21 cellular contexts compared by ENCODE assay signal in genomic region chr2:85905891-85906290, GRCh38. TPM values are rescaled to one million over a fixed set of nuclear protein-coding genes. Genes with fewer than 3 reads are reported as not detected.
A peak's percentile ranks its signal among the peaks of the same experiment; 100 is the strongest.
DNase-seq lines count a peak whose midpoint lies in the region; ATAC-seq, FAIRE-seq and TF ChIP-seq lines count a peak whose summit lies in the region.
"Had no signal": no experiment of that assay in that cellular context is flagged by ENCODE, and none has a peak within 500 bp of the region (broad histone marks: within the 10 kb centered on the region; RNA-seq: fewer than 3 reads in every experiment).

No MANE protein-coding gene starts in this region.

- intact Hi-C loops in K562 (cut with micrococcal nuclease): no loop called here
- intact Hi-C loops in esophagus squamous epithelium (cut with DNase I): no loop called here
- intact Hi-C loops in thyroid gland (cut with DNase I): loop anchor here (10.0 kb wide), 1 partner anchor 89 kb away; no protein-coding TSS in a partner anchor

- CTCF ChIA-PET in K562 (lab: Yijun Ruan, JAX; ENCODE audit: low intra/inter-chr PET ratio): no interaction called here

- H3K79me2 ChIP-seq in K562 (ENCODE audit: control insufficient read depth, insufficient read depth, low read length): no peaks in the 10 kb centered on the region

- TF ChIP-seq CTCF in K562 (IDR thresholded peaks at IDR 0.05 in 2 of 3, conservative IDR thresholded peaks at IDR 0.05 in 1 of 3; ENCODE audit: insufficient read depth in 2 of 3, low read depth in 1 of 3, low read length in 3 of 3) (no peak), esophagus squamous epithelium (IDR thresholded peaks at IDR 0.05) (no peak), nephron (IDR thresholded peaks at IDR 0.05; ENCODE audit: unreplicated experiment in 3 of 3) (no peak), thyroid gland (IDR thresholded peaks at IDR 0.05) (no peak)

- H3K9ac ChIP-seq in K562 (ENCODE audit: insufficient read depth in 1 of 2, low read depth in 2 of 2, low read length in 2 of 2): no peak overlapping the region

- no peak overlapping the region for H3K4me3 Mint-ChIP-seq in nephron
- H3K4me3 Mint-ChIP-seq: activated T-cell treated with anti-CD3 and anti-CD28 coated beads, Interleukin-2, amount 50 U/mL, for 4 hours; natural killer cell; T-cell had no signal

- no peak for TF ChIP-seq RAD21 in K562 (CRISPR knock-in tag; conservative IDR thresholded peaks at IDR 0.05 in 1 of 2, IDR thresholded peaks at IDR 0.05 in 1 of 2)

- H3K27ac ChIP-seq in K562 (ENCODE audit: extremely low read depth, low read depth, low read length) (no peak overlapping the region), esophagus squamous epithelium (peak overlapping the region; percentile 4 to 71 (median 43)), thyroid gland (peak overlapping the region; percentile 92 to 96 (median 94))

- H3K27me3 ChIP-seq in K562 (ENCODE audit: control insufficient read depth in 2 of 2, insufficient read depth in 2 of 2, low read length in 2 of 2) (no peaks in the 10 kb centered on the region), esophagus squamous epithelium (peaks cover 0 to 26% (median 0%) of the 10 kb centered on the region in 4 donors), thyroid gland (no peaks in the 10 kb centered on the region)

- H3K36me3 Mint-ChIP-seq in nephron (ENCODE audit: low read depth): no peaks in the 10 kb centered on the region
- H3K36me3 Mint-ChIP-seq: natural killer cell, T-cell had no signal

- WGBS in K562 (ENCODE audit: insufficient coverage, low coverage, missing lambda C conversion rate): 21% methylated on average over 1 of the region's 1 CpG
- 85 to 100% methylated on average over 1 of the region's 1 CpG for WGBS in esophagus squamous epithelium, 2 donors
- WGBS in thyroid gland, 2 donors: 77 to 92% methylated on average over 1 of the region's 1 CpG

- no peak for FAIRE-seq in K562 (lab: Jason Lieb, UNC)
- FAIRE-seq: keratinocyte had no signal

- TF ChIP-seq POLR2A in K562 (conservative IDR thresholded peaks at IDR 0.05): no peak
- no peak for TF ChIP-seq POLR2A in esophagus squamous epithelium (IDR thresholded peaks at IDR 0.05)
- TF ChIP-seq POLR2A in thyroid gland (IDR thresholded peaks at IDR 0.05): no peak

- ATAC-seq in K562: no peak
- ATAC-seq in GM19023 (IDR thresholded peaks at IDR 0.05; ENCODE audit: unreplicated experiment): no peak
- no peak for ATAC-seq in HG03378 (IDR thresholded peaks at IDR 0.05; ENCODE audit: unreplicated experiment)
- ATAC-seq: activated T-cell treated with anti-CD3 and anti-CD28 coated beads, Interleukin-2, amount 50 U/mL, for 4 hours; natural killer cell; T-cell had no signal

- no peaks in the 10 kb centered on the region for H3K27me3 Mint-ChIP-seq in nephron (ENCODE audit: low read depth)
- H3K27me3 Mint-ChIP-seq: T-cell had no signal

- peak overlapping the region in 2 of 3 experiments; percentile 35 to 54 for H3K27ac Mint-ChIP-seq in nephron
- H3K27ac Mint-ChIP-seq: natural killer cell, T-cell had no signal

- H3K36me3 ChIP-seq in K562 (ENCODE audit: control insufficient read depth, insufficient read depth, low read length) (no peaks in the 10 kb centered on the region), esophagus squamous epithelium (no peaks in the 10 kb centered on the region), thyroid gland (no peaks in the 10 kb centered on the region)
- H3K36me3 ChIP-seq: prostate gland had no signal

- H3K4me1 Mint-ChIP-seq in nephron: peaks cover 27% of the 10 kb centered on the region

- POLR2A ChIA-PET in K562 (lab: Yijun Ruan, JAX): no interaction called here

- no peaks in the 10 kb centered on the region for H3K9me1 ChIP-seq in K562 (ENCODE audit: control insufficient read depth, insufficient read depth, low read length)

- BruUV-seq in K562 (replicated peaks; lab: Mats Ljungman, UMichigan): no TSS peak

- DNase-seq in K562 (ENCODE audit: extremely low read depth in 1 of 4, low spot score in 3 of 4): no peak
- no peak for DNase-seq in esophagus squamous epithelium (lab: John Stamatoyannopoulos, UW)
- no peak for DNase-seq in thyroid gland
- no peak for DNase-seq in DMS79 treated with DMSO at 0.1 percent for 48 hours (lab: John Stamatoyannopoulos, UW)
- DNase-seq in RKO (ENCODE audit: low spot score): no peak
- DNase-seq: activated CD4-positive, CD25-positive, alpha-beta regulatory T cell treated with anti-CD3 and anti-CD28 coated beads, Interleukin-2, amount 50 U/mL, for 72 hours; activated CD8-positive, alpha-beta memory T cell treated with anti-CD3 and anti-CD28 coated beads for 24 hours; activated naive CD4-positive, alpha-beta T cell; activated T-cell treated with anti-CD3 and anti-CD28 coated beads, Interleukin-2, amount 50 U/mL, for 4 hours; amniotic stem cell; GOT3; natural killer cell; NCI-H1092 treated with DMSO at 0.1 percent for 48 hours; NCI-H2029; SIG-M5; T-cell had no signal

- H3K4me2 ChIP-seq in K562 (ENCODE audit: insufficient read depth, low read length): no peak overlapping the region

- no peak overlapping the region for H3K4me3 ChIP-seq in K562
- no peak overlapping the region for H3K4me3 ChIP-seq in esophagus squamous epithelium
- no peak overlapping the region for H3K4me3 ChIP-seq in thyroid gland (replicated peaks in 1 of 3)
- H3K4me3 ChIP-seq: prostate gland had no signal

- TF ChIP-seq EP300 in K562 (IDR thresholded peaks at IDR 0.05; ENCODE audit: low read length): no peak

- no peaks in the 10 kb centered on the region for H3K9me3 Mint-ChIP-seq in nephron
- H3K9me3 Mint-ChIP-seq: activated T-cell treated with anti-CD3 and anti-CD28 coated beads, Interleukin-2, amount 50 U/mL, for 4 hours; natural killer cell; T-cell had no signal

- in situ Hi-C loops in K562 (cut with MboI): no loop called here

- H4K20me1 ChIP-seq in K562 (replicated peaks; ENCODE audit: control insufficient read depth, insufficient read depth, low read length): no peaks in the 10 kb centered on the region

- peaks cover 6 to 7% of the 10 kb centered on the region in 2 experiments; a peak in 3 of 5 replicates for H3K4me1 ChIP-seq in K562 (replicated peaks in 1 of 2; ENCODE audit: control insufficient read depth in 2 of 2, insufficient read depth in 2 of 2, low read length in 2 of 2)
- peaks cover 0 to 38% (median 10%) of the 10 kb centered on the region in 3 donors for H3K4me1 ChIP-seq in esophagus squamous epithelium
- peaks cover 44 to 76% of the 10 kb centered on the region in 2 donors for H3K4me1 ChIP-seq in thyroid gland
- H3K4me1 ChIP-seq: prostate gland had no signal

- H2AFZ ChIP-seq in K562 (ENCODE audit: low read depth, low read length): no peak overlapping the region

- H3K9me3 ChIP-seq in K562 (replicated peaks; ENCODE audit: control insufficient read depth, insufficient read depth, low read depth, low read length): no peaks in the 10 kb centered on the region
- no peaks in the 10 kb centered on the region for H3K9me3 ChIP-seq in esophagus squamous epithelium
- no peaks in the 10 kb centered on the region for H3K9me3 ChIP-seq in thyroid gland
- H3K9me3 ChIP-seq: prostate gland had no signal

TF ChIP-seq in K562, 482 proteins besides CTCF, POLR2A, EP300 and RAD21:
- TF ChIP-seq PCBP1 (IDR thresholded peaks at IDR 0.05; ENCODE audit: low read depth, low read length, poor library complexity, severe bottlenecking) (peak; percentile 56), PREB (CRISPR knock-in tag; IDR thresholded peaks at IDR 0.05) (no peak)

RNA-seq across cellular contexts. Expression of gene ST3GAL5, which starts 17.1 kb away (rescaled TPM):
- total RNA-seq in K562 (2011; cell fraction: chromatin; rRNA removed; ENCODE audit: low replicate concordance): 39.5 and 67.1 TPM in 2 replicates
- total RNA-seq in K562 (2011; cell fraction: nucleolus; rRNA removed): 22.7 and 28.6 TPM in 2 replicates
- 36.4 and 54.3 TPM in 2 replicates for total RNA-seq in K562 (2011; cell fraction: nucleoplasm; rRNA removed)
- 4.1 and 6.3 TPM in 2 replicates for total RNA-seq in K562 (2014; rRNA removed)
- total RNA-seq in K562 (2014; rRNA removed; fragmentation: Illumina TruSeq; extraction: Trizol): 4.4 and 4.9 TPM in 2 replicates
- 2.9 and 3.6 TPM in 2 replicates for total RNA-seq in K562 (2015; rRNA removed; fragmentation: Illumina TruSeq; extraction: Trizol)
- total RNA-seq in K562 (2021): 4.0 and 4.2 TPM in 2 replicates
- polyA plus RNA-seq in K562 (2011; rRNA removed): 7.9 and 10.0 TPM in 2 replicates
- polyA plus RNA-seq in K562 (2011; cell fraction: cytosol; rRNA removed): 2.8 and 4.2 TPM in 2 replicates
- 7.7 and 8.6 TPM in 2 replicates for polyA plus RNA-seq in K562 (2011; cell fraction: nucleus; rRNA removed)
- polyA plus RNA-seq in K562 (2012): 2.7 and 8.7 TPM in 2 replicates
- 3.5 and 4.1 TPM in 2 replicates for polyA plus RNA-seq in K562 (2014; fragmentation: Illumina TruSeq; extraction: Trizol)
- polyA plus RNA-seq in K562 (2014; fragmentation: Nextera tagmentation; extraction: Ambion mirVana): 1 to 10 TPM; 1.6 to 1.8 TPM
- 3.1 and 4.4 TPM in 2 replicates for polyA plus RNA-seq in K562 (2014; rRNA removed)
- polyA minus RNA-seq in K562 (2011; rRNA and poly(A)+ RNA removed): 11.3 and 14.3 TPM in 2 replicates
- 2.3 and 3.1 TPM in 2 replicates for polyA minus RNA-seq in K562 (2011; cell fraction: cytosol; rRNA and poly(A)+ RNA removed)
- polyA minus RNA-seq in K562 (2011; cell fraction: nucleus; rRNA and poly(A)+ RNA removed): 6.5 and 12.1 TPM in 2 replicates
- total RNA-seq in esophagus squamous epithelium: 10 to 100 TPM in 1 of 4 donors, 1 to 10 TPM in 3; 1.3 to 13.5 (median 5.2) TPM
- total RNA-seq in thyroid gland: 100 to 1,000 TPM; 139 to 199 (median 156) TPM
